1 cellular context compared by ENCODE assay signal in the genomic region with DNA sequence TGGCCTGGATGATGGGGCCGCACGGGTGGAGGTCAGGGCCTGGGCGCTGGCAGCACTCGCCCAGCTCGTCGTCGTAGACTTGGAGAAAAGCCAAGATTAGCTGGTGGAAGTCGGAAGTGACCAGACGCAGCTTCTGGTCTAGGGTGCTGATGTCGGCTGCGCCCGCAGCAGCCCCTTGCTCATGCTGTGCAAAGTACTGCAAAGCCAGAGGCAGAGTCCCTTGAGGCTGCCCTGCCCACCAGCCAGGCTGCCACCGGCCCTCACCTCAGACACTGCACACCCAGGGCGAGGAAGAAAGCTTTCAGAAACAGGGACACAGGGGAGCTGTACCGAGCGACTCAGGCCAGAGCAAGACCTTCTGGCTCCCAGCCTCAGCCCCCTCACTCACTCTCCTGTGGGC.
TF ChIP-seq lines count a peak whose summit lies in the region.

No MANE protein-coding gene starts in this region.

TF ChIP-seq in SK-N-SH, 30 proteins besides CTCF, POLR2A, EP300 and RAD21:
- TF ChIP-seq SIN3A (IDR thresholded peaks at IDR 0.05; ENCODE audit: borderline replicate concordance, low read depth, low read length) (no peak), CHD2 (IDR thresholded peaks at IDR 0.05; ENCODE audit: low read length, partially characterized antibody) (no peak), TCF12 (IDR thresholded peaks at IDR 0.05) (no peak), RXRA (IDR thresholded peaks at IDR 0.05; ENCODE audit: borderline replicate concordance, low read depth) (no peak), GABPA (IDR thresholded peaks at IDR 0.05; ENCODE audit: low read depth) (no peak), ELF1 (IDR thresholded peaks at IDR 0.05) (no peak), JUND (IDR thresholded peaks at IDR 0.05) (no peak), TEAD4 (IDR thresholded peaks at IDR 0.05; ENCODE audit: borderline replicate concordance, insufficient read depth) (no peak), MEF2A (IDR thresholded peaks at IDR 0.05; ENCODE audit: borderline replicate concordance, low read depth) (no peak), MXI1 (IDR thresholded peaks at IDR 0.05; ENCODE audit: low read depth, low read length) (no peak)
- TF ChIP-seq, protein P1, sequence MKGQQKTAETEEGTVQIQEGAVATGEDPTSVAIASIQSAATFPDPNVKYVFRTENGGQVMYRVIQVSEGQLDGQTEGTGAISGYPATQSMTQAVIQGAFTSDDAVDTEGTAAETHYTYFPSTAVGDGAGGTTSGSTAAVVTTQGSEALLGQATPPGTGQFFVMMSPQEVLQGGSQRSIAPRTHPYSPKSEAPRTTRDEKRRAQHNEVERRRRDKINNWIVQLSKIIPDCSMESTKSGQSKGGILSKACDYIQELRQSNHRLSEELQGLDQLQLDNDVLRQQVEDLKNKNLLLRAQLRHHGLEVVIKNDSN (IDR thresholded peaks at IDR 0.05; ENCODE audit: borderline replicate concordance, low read depth): no peak
- TF ChIP-seq, protein P2, sequence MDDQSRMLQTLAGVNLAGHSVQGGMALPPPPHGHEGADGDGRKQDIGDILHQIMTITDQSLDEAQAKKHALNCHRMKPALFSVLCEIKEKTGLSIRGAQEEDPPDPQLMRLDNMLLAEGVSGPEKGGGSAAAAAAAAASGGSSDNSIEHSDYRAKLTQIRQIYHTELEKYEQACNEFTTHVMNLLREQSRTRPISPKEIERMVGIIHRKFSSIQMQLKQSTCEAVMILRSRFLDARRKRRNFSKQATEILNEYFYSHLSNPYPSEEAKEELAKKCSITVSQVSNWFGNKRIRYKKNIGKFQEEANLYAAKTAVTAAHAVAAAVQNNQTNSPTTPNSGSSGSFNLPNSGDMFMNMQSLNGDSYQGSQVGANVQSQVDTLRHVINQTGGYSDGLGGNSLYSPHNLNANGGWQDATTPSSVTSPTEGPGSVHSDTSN (IDR thresholded peaks at IDR 0.05): no peak
